ENCODE assay signal across 29 cellular contexts in the genomic region with DNA sequence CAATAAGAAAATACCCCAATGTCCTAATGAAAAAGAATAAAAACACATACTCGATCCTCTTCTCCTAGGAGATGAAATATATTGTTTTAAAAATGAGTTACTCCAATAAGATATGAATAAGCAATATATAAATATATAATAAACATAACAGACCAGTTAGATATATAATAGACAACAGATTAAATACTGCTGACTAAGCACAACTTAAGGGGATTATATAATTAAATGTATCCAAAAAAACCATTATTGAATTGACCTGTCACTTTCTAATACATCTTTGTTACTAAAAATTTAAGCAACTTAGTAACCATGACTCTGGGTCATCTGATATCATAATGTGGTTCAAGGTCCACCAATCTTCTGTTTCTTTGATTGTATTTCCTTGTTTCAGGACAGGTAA.
"Had no signal": no experiment of that assay in that cellular context is flagged by ENCODE, and none has a peak within 500 bp of the region (broad histone marks: within the 10 kb centered on the region; RNA-seq: fewer than 3 reads in every experiment).

No MANE protein-coding gene starts in this region.

- ATAC-seq: activated T-cell treated with anti-CD3 and anti-CD28 coated beads, Interleukin-2, amount 50 U/mL, for 4 hours; activated T-helper 17 cell treated with anti-CD3 and anti-CD28 coated beads, Interleukin-2, amount 50 U/mL, for 72 hours; effector memory CD8-positive, alpha-beta T cell; foreskin keratinocyte; gastroesophageal sphincter; WTC11 had no signal

- H3K27me3 ChIP-seq: brain microvascular endothelial cell, esophagus muscularis mucosa, foreskin keratinocyte, gastroesophageal sphincter had no signal

- DNase-seq: activated CD4-positive, alpha-beta memory T cell treated with anti-CD3 and anti-CD28 coated beads, Interleukin-2, amount 10 ng/mL, durations not matched to agents 7 days and 5 days; activated CD4-positive, alpha-beta T cell treated with anti-CD3 and anti-CD28 coated beads for 1 hour; activated CD4-positive, alpha-beta T cell treated with anti-CD3 and anti-CD28 coated beads for 4 hours; activated CD4-positive, alpha-beta T cell treated with anti-CD3 and anti-CD28 coated beads, Interleukin-2, amount 10 ng/mL, durations not matched to agents 7 days and 5 days; activated CD4-positive, alpha-beta T cell treated with anti-CD3 and anti-CD28 coated beads, Interleukin-2, amount 50 U/mL, for 4 hours; activated effector memory CD4-positive, alpha-beta T cell treated with Interleukin-2 at 50 U/mL for 16 hours; activated gamma-delta T cell treated with Interleukin-2 at 50 U/mL for 16 hours; activated naive CD4-positive, alpha-beta T cell treated with anti-CD3 and anti-CD28 coated beads, Interleukin-2, amount 50 U/mL, for 16 hours; activated naive CD4-positive, alpha-beta T cell treated with Interleukin-2 at 50 U/mL for 16 hours; activated T-cell treated with anti-CD3 and anti-CD28 coated beads, Interleukin-2, amount 50 U/mL, for 4 hours; amniotic stem cell; anterior cingulate cortex; brain microvascular endothelial cell; cortex of kidney; dermis blood vessel endothelial cell; effector CD4-positive, alpha-beta T cell; effector memory CD8-positive, alpha-beta T cell; erythroblast; foreskin keratinocyte; T-helper 2 cell had no signal

- H3K4me3 ChIP-seq: esophagus muscularis mucosa, gastroesophageal sphincter had no signal

- H3K27ac ChIP-seq: brain microvascular endothelial cell, esophagus muscularis mucosa, foreskin keratinocyte, gastroesophageal sphincter, VCaP had no signal

- H3K4me1 ChIP-seq: esophagus muscularis mucosa, foreskin keratinocyte, gastroesophageal sphincter had no signal

- FAIRE-seq: astrocyte, bronchial epithelial cell, colon, TTC549 had no signal
